In the genomic region with DNA sequence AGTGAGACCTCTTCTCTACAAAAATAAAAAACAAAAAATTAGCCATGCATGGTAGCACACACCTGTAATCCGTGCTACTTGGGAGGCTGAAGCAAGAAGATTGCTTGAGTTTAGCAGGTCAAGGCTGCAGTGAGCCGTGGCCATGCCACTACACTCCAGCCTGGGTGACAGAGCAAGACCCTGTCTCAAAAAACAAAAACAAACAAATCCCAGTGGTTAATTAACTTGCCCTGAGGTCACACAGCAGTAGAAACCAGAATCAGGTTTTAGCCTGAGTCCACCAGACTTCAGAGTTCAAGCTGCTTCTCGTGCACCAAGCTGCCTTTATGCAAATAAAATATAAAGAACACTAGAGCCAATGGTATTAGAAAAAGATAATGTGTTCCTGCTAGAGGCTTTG, we compare ENCODE assay signal across 17 cellular contexts.
DNase-seq lines count a peak whose midpoint lies in the region; ATAC-seq and FAIRE-seq lines count a peak whose summit lies in the region.
"Had no signal": no experiment of that assay in that cellular context is flagged by ENCODE, and none has a peak within 500 bp of the region (broad histone marks: within the 10 kb centered on the region; RNA-seq: fewer than 3 reads in every experiment).

No MANE protein-coding gene starts in this region.

- ATAC-seq in GM19467 (IDR thresholded peaks at IDR 0.05; ENCODE audit: unreplicated experiment) = peak; percentile 82
- ATAC-seq in HG02840 (IDR thresholded peaks at IDR 0.05; ENCODE audit: low FRiP score, unreplicated experiment) = peak; percentile 74
- peak; percentile 55 for ATAC-seq in HG03521 (IDR thresholded peaks at IDR 0.05; ENCODE audit: unreplicated experiment)
- ATAC-seq: Panc1 had no signal

- no peak overlapping the region for H3K27ac ChIP-seq in caudate nucleus (ENCODE audit: low read depth, low read length)
- H3K27ac ChIP-seq: WERI-Rb-1 had no signal

- peak; percentile 68 for FAIRE-seq in GM18507 (lab: Jason Lieb, UNC)

- no peak for DNase-seq in GM18507 (ENCODE audit: extremely low spot score, insufficient read length, low read depth)
- DNase-seq in AG20443 (ENCODE audit: low spot score) = no peak
- DNase-seq in hypothalamus (lab: John Stamatoyannopoulos, UW) = no peak
- DNase-seq in caudate nucleus (lab: John Stamatoyannopoulos, UW) = no peak
- DNase-seq in iPS-NIHi7 (ENCODE audit: extremely low spot score) = no peak
- DNase-seq: ACHN; activated naive CD8-positive, alpha-beta T cell treated with anti-CD3 and anti-CD28 coated beads for 36 hours; central memory CD4-positive, alpha-beta T cell; IMR-90; kidney glomerular epithelial cell; NCI-H1105 treated with DMSO at 0.1 percent for 48 hours; NCI-H510A treated with DMSO at 0.1 percent for 48 hours; WERI-Rb-1 had no signal
